Comparison of ENCODE assay signal across 10 cellular contexts in the genomic region with DNA sequence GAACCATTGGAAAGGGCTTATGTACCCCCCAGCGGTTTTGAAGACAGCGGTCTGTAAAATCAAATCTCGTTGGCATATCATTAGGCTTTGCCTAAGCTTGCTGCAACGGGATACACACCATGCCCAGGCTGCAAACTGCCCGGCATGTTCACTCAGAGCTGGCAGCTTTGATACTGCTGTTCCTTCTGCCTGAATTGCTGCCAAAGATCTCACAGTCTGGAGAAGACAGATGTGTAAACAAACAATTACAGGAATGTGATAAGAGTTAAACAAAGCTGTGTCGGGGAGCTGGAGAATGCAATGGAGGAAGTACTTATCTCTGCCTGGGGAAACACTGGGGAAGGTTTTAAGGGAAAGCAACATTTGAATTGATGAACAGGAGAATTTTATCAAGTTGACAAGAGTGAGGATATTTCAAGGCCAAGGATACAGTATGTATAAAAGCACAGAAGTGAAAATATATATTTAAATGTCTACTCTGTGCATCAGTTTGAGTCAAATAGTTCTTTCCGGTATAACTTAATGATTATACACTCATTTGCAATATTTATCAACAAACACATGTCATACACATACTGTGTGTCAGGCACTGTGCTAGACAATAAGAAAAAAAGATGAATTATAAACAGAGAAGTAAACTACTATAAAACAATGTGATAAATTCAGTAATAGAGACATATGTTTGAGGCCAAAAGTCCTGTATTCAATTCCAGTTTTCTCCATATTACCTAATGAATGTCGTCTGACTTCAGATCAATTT. TPM values are rescaled to one million over a fixed set of nuclear protein-coding genes. Genes with fewer than 3 reads are reported as not detected.
DNase-seq lines count a peak whose midpoint lies in the region; ATAC-seq and TF ChIP-seq lines count a peak whose summit lies in the region.
"Had no signal": no experiment of that assay in that cellular context is flagged by ENCODE, and none has a peak within 500 bp of the region (broad histone marks: within the 10 kb centered on the region; RNA-seq: fewer than 3 reads in every experiment).

No MANE protein-coding gene starts in this region.

- WGBS in liver = 14% methylated on average over 8 of the region's 8 CpGs
- no CpG with 5 or more reads among the region's 8 CpGs for WGBS in trophoblast cell (ENCODE audit: extremely low coverage, insufficient coverage, insufficient read length)

- no peaks in the 10 kb centered on the region for H3K27me3 ChIP-seq in liver (ENCODE audit: control insufficient read depth in 4 of 4, insufficient read depth in 4 of 4, low read length in 3 of 4)
- no peaks in the 10 kb centered on the region for H3K27me3 ChIP-seq in trophoblast cell (ENCODE audit: insufficient read depth, low read length)

- H3K79me2 ChIP-seq in trophoblast cell (ENCODE audit: control insufficient read depth, insufficient read depth, low read length, poor library complexity) = no peaks in the 10 kb centered on the region
- H3K79me2 ChIP-seq: parathyroid adenoma had no signal

- no peak overlapping the region for H3K9ac ChIP-seq in liver (ENCODE audit: low read depth in 1 of 2, low read length in 2 of 2)
- no peak overlapping the region for H3K9ac ChIP-seq in trophoblast cell (ENCODE audit: low read length)
- H3K9ac ChIP-seq: parathyroid adenoma had no signal

- H2BK120ac ChIP-seq in trophoblast cell (ENCODE audit: insufficient read depth, low read length, poor library complexity) = no peak overlapping the region

- no peak for ATAC-seq in GM21786 (IDR thresholded peaks at IDR 0.05; ENCODE audit: unreplicated experiment)

- no peak overlapping the region for H2AK5ac ChIP-seq in trophoblast cell (ENCODE audit: low read length)

- peak; percentile 54 to 65 for TF ChIP-seq RAD21 in liver (IDR thresholded peaks at IDR 0.05)

- H2BK12ac ChIP-seq in trophoblast cell (ENCODE audit: low read length) = no peak overlapping the region

- peaks cover 8 to 28% (median 18%) of the 10 kb centered on the region in 4 donors for H3K4me1 ChIP-seq in liver (ENCODE audit: control insufficient read depth in 4 of 4, insufficient read depth in 4 of 4, low read length in 3 of 4)
- H3K4me1 ChIP-seq in trophoblast cell (ENCODE audit: control insufficient read depth in 1 of 2, insufficient read depth in 2 of 2, low read length in 2 of 2) = peaks cover 0 to 8% of the 10 kb centered on the region in 2 experiments
- H3K4me1 ChIP-seq: parathyroid adenoma had no signal

- no peak for TF ChIP-seq CTCF in liver (IDR thresholded peaks at IDR 0.05; ENCODE audit: low read depth, low read length, missing input control)

- H3K18ac ChIP-seq in trophoblast cell (ENCODE audit: low read length) = no peak overlapping the region

- H3K4me2 ChIP-seq in trophoblast cell (ENCODE audit: low read length) = no peak overlapping the region

- H3K79me1 ChIP-seq in trophoblast cell (ENCODE audit: low read length) = no peaks in the 10 kb centered on the region

- no peak overlapping the region for H2AFZ ChIP-seq in trophoblast cell (ENCODE audit: insufficient read depth, low read length, poor library complexity)
- H2AFZ ChIP-seq: parathyroid adenoma had no signal

- no peak overlapping the region for H3K14ac ChIP-seq in trophoblast cell (ENCODE audit: low read length)

- DNase-seq in DMS53 (lab: John Stamatoyannopoulos, UW) = peak; percentile 78
- DNase-seq in NCI-H2107 treated with DMSO at 0.1 percent for 48 hours (lab: John Stamatoyannopoulos, UW; ENCODE audit: unreplicated experiment) = peak; percentile 64
- DNase-seq in astrocyte of the hippocampus (ENCODE audit: low read depth, low spot score) = peak; percentile 49
- no peak for DNase-seq in trophoblast cell
- no peak for DNase-seq in activated T-cell treated with anti-CD3 and anti-CD28 coated beads, Interleukin-2, amount 50 U/mL, for 48 hours
- DNase-seq in D341Med (ENCODE audit: low spot score) = no peak

- H4K91ac ChIP-seq in trophoblast cell (ENCODE audit: low read depth, low read length) = no peak overlapping the region

- H3K27ac ChIP-seq in liver (ENCODE audit: low read depth in 1 of 2, low read length in 2 of 2) = peak overlapping the region in 1 of 2 donors; percentile 56
- no peak overlapping the region for H3K27ac ChIP-seq in trophoblast cell (ENCODE audit: low read depth, low read length)
- H3K27ac ChIP-seq: parathyroid adenoma had no signal

- no peak overlapping the region for H3K23ac ChIP-seq in trophoblast cell (ENCODE audit: low read length)

- H3K36me3 ChIP-seq in liver (ENCODE audit: control insufficient read depth in 4 of 4, insufficient read depth in 3 of 4, low read depth in 1 of 4, low read length in 3 of 4) = no peaks in the 10 kb centered on the region
- peaks cover 0 to 1% of the 10 kb centered on the region in 2 experiments for H3K36me3 ChIP-seq in trophoblast cell (ENCODE audit: control insufficient read depth in 1 of 2, insufficient read depth in 2 of 2, low read length in 2 of 2)

- H3K4ac ChIP-seq in trophoblast cell (ENCODE audit: low read depth, low read length) = no peak overlapping the region

- no peaks in the 10 kb centered on the region for H3K9me3 ChIP-seq in liver (ENCODE audit: control insufficient read depth in 4 of 4, low read length in 3 of 4)
- no peaks in the 10 kb centered on the region for H3K9me3 ChIP-seq in trophoblast cell (ENCODE audit: insufficient read depth, low read depth, low read length)

- H4K8ac ChIP-seq in trophoblast cell (ENCODE audit: low read depth, low read length) = no peak overlapping the region

- H4K12ac ChIP-seq in trophoblast cell (ENCODE audit: low read depth, low read length) = no peak overlapping the region

- no peak overlapping the region for H2BK5ac ChIP-seq in trophoblast cell (ENCODE audit: low read depth, low read length, poor library complexity)

- H3K4me3 ChIP-seq in liver (ENCODE audit: low read depth in 1 of 3, low read length in 3 of 3) = no peak overlapping the region
- H3K4me3 ChIP-seq in trophoblast cell (ENCODE audit: low read depth, low read length) = no peak overlapping the region

TF ChIP-seq in liver, 16 proteins besides CTCF, POLR2A, EP300 and RAD21 (continues in another document):
- TF ChIP-seq, protein P1, sequence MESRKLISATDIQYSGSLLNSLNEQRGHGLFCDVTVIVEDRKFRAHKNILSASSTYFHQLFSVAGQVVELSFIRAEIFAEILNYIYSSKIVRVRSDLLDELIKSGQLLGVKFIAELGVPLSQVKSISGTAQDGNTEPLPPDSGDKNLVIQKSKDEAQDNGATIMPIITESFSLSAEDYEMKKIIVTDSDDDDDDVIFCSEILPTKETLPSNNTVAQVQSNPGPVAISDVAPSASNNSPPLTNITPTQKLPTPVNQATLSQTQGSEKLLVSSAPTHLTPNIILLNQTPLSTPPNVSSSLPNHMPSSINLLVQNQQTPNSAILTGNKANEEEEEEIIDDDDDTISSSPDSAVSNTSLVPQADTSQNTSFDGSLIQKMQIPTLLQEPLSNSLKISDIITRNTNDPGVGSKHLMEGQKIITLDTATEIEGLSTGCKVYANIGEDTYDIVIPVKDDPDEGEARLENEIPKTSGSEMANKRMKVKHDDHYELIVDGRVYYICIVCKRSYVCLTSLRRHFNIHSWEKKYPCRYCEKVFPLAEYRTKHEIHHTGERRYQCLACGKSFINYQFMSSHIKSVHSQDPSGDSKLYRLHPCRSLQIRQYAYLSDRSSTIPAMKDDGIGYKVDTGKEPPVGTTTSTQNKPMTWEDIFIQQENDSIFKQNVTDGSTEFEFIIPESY (IDR thresholded peaks at IDR 0.05) = no peak
- TF ChIP-seq, protein P2, sequence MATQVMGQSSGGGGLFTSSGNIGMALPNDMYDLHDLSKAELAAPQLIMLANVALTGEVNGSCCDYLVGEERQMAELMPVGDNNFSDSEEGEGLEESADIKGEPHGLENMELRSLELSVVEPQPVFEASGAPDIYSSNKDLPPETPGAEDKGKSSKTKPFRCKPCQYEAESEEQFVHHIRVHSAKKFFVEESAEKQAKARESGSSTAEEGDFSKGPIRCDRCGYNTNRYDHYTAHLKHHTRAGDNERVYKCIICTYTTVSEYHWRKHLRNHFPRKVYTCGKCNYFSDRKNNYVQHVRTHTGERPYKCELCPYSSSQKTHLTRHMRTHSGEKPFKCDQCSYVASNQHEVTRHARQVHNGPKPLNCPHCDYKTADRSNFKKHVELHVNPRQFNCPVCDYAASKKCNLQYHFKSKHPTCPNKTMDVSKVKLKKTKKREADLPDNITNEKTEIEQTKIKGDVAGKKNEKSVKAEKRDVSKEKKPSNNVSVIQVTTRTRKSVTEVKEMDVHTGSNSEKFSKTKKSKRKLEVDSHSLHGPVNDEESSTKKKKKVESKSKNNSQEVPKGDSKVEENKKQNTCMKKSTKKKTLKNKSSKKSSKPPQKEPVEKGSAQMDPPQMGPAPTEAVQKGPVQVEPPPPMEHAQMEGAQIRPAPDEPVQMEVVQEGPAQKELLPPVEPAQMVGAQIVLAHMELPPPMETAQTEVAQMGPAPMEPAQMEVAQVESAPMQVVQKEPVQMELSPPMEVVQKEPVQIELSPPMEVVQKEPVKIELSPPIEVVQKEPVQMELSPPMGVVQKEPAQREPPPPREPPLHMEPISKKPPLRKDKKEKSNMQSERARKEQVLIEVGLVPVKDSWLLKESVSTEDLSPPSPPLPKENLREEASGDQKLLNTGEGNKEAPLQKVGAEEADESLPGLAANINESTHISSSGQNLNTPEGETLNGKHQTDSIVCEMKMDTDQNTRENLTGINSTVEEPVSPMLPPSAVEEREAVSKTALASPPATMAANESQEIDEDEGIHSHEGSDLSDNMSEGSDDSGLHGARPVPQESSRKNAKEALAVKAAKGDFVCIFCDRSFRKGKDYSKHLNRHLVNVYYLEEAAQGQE (IDR thresholded peaks at IDR 0.05) = no peak
- peak; percentile 80 for TF ChIP-seq YY1 (IDR thresholded peaks at IDR 0.05)
- no peak for TF ChIP-seq HNF4G (IDR thresholded peaks at IDR 0.05)
- peak; percentile 82 for TF ChIP-seq FOXA2 (IDR thresholded peaks at IDR 0.05)
- TF ChIP-seq TAF1 (conservative IDR thresholded peaks at IDR 0.05) = no peak
- peak; percentile 66 for TF ChIP-seq SP1 (IDR thresholded peaks at IDR 0.05)
- no peak for TF ChIP-seq GABPA (IDR thresholded peaks at IDR 0.05 in 1 of 2, conservative IDR thresholded peaks at IDR 0.05 in 1 of 2)
- TF ChIP-seq FOXA1 (IDR thresholded peaks at IDR 0.05) = peak; percentile 85
- no peak for TF ChIP-seq NR2F2 (IDR thresholded peaks at IDR 0.05)
- peak; percentile 44 to 63 for TF ChIP-seq HNF4A (conservative IDR thresholded peaks at IDR 0.05)
- TF ChIP-seq, protein P3, sequence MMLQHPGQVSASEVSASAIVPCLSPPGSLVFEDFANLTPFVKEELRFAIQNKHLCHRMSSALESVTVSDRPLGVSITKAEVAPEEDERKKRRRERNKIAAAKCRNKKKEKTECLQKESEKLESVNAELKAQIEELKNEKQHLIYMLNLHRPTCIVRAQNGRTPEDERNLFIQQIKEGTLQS (IDR thresholded peaks at IDR 0.05) = no peak

RNA-seq across cellular contexts. Expression of a gene that starts 29.9 kb away (rescaled TPM):
- 1 to 10 TPM; 5.6 to 8.1 TPM for total RNA-seq in liver
- 1 to 10 TPM in 1 of 2 donors, under 1 TPM in 1; 0.53 to 1.0 TPM for polyA plus RNA-seq in liver
- 9.6 and 10.3 TPM in 2 replicates for polyA plus RNA-seq in trophoblast cell (2013)

RNA-seq across cellular contexts. Expression of a gene that starts 29.9 kb away (rescaled TPM):
- total RNA-seq in liver = 10 to 100 TPM; 17.7 to 19.1 TPM
- 10 to 100 TPM; 11.3 to 13.3 TPM for polyA plus RNA-seq in liver
- polyA plus RNA-seq in trophoblast cell (2013) = 211 and 231 TPM in 2 replicates

RNA-seq across cellular contexts. Expression of a gene that starts 41.8 kb away (rescaled TPM):
- total RNA-seq in liver = under 1 TPM; 0.08 to 0.70 TPM
- polyA plus RNA-seq in liver = under 1 TPM; 0.02 to 0.26 TPM
- polyA plus RNA-seq in trophoblast cell (2013) = 0.72 and 0.86 TPM in 2 replicates
- polyA plus RNA-seq: CD14-positive monocyte had no signal

Comparison
In these comparisons a context has a peak if more than half of its experiments do, and no peak if none do; other contexts are left out.
1. DNase-seq: peak in DMS53 (single experiment), NCI-H2107 treated with DMSO at 0.1 percent for 48 hours (single experiment) and astrocyte of the hippocampus (single experiment); none in trophoblast cell (0 of 2), activated T-cell treated with anti-CD3 and anti-CD28 coated beads, Interleukin-2, amount 50 U/mL, for 48 hours (0 of 2) and D341Med (single experiment).